In the genomic region with DNA sequence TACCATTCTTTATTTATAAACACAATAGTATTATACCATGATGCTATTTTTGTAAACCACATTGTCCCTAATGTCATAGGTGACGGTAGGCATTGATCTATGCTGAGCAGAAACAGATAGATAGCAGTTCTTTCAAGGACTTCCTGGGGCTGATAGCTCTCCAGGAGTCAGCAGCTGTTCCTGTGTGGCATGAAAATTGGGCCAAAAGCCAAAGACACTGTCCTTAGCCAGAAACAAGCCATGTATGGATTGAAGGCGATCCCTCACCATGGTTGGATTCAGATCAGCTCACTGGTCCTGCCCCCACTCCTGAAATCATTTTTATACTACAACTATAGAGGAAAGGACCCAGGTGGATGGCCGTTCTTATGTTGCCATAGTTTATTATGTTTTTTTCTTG, we compare ENCODE assay signal across 14 cellular contexts. TPM values are rescaled to one million over a fixed set of nuclear protein-coding genes. Genes with fewer than 3 reads are reported as not detected.
DNase-seq lines count a peak whose midpoint lies in the region; ATAC-seq and TF ChIP-seq lines count a peak whose summit lies in the region.
"Had no signal": no experiment of that assay in that cellular context is flagged by ENCODE, and none has a peak within 500 bp of the region (broad histone marks: within the 10 kb centered on the region; RNA-seq: fewer than 3 reads in every experiment).

No MANE protein-coding gene starts in this region.

- H3K36me3 ChIP-seq in MG63 (peaks cover 5% of the 10 kb centered on the region; the same call in 1 of the 2 replicates), Karpas-422 (ENCODE audit: insufficient read depth, low read length) (no peaks in the 10 kb centered on the region), MM.1S (replicated peaks; ENCODE audit: insufficient read depth, low read length) (no peaks in the 10 kb centered on the region)

- no peaks in the 10 kb centered on the region for H3F3A ChIP-seq in MM.1S (ENCODE audit: insufficient read depth, low read length)

- DNase-seq in DMS153 (lab: John Stamatoyannopoulos, UW) = peak; percentile 71
- DNase-seq in NCI-H2029 treated with DMSO at 0.1 percent for 48 hours (lab: John Stamatoyannopoulos, UW) = peak; percentile 82
- DNase-seq in SHP77 treated with DMSO at 0.1 percent for 48 hours (lab: John Stamatoyannopoulos, UW) = peak; percentile 66
- DNase-seq in mucosa of gallbladder (ENCODE audit: low spot score) = peak; percentile 42
- no peak for DNase-seq in MG63
- no peak for DNase-seq in Karpas-422
- no peak for DNase-seq in MM.1S
- DNase-seq: activated CD4-positive, alpha-beta T cell treated with anti-CD3 and anti-CD28 coated beads, Interleukin-2, amount 10 ng/mL, durations not matched to agents 7 days and 5 days; activated T-cell treated with anti-CD3 and anti-CD28 coated beads for 4 hours; effector CD4-positive, alpha-beta T cell; NCI-H1048; T1000 had no signal

- H2AFZ ChIP-seq in Karpas-422 (ENCODE audit: low read length) (no peak overlapping the region), MM.1S (ENCODE audit: low read length) (no peak overlapping the region)

- H3K9ac ChIP-seq in Karpas-422 (ENCODE audit: low read length) (no peak overlapping the region), MM.1S (ENCODE audit: low read length) (no peak overlapping the region)

- H3K9me3 ChIP-seq in MG63 (no peaks in the 10 kb centered on the region), Karpas-422 (ENCODE audit: low read length) (no peaks in the 10 kb centered on the region), MM.1S (replicated peaks; ENCODE audit: insufficient read depth, low read length) (no peaks in the 10 kb centered on the region)

- H3K27ac ChIP-seq in Karpas-422 (ENCODE audit: low read length) (no peak overlapping the region), MM.1S (ENCODE audit: low read length) (no peak overlapping the region)

- H3K4me3 ChIP-seq in MG63 = no peak overlapping the region
- no peak overlapping the region for H3K4me3 ChIP-seq in Karpas-422 (ENCODE audit: low read length)
- no peak overlapping the region for H3K4me3 ChIP-seq in MM.1S (ENCODE audit: low read length)

- TF ChIP-seq CTCF in MM.1S (IDR thresholded peaks at IDR 0.05; ENCODE audit: low read length) = no peak

- no peak overlapping the region for H3K4me2 ChIP-seq in Karpas-422 (ENCODE audit: low read depth, low read length, poor library complexity, severe bottlenecking)
- H3K4me2 ChIP-seq in MM.1S (ENCODE audit: low read depth, low read length) = no peak overlapping the region

- H3K9me2 ChIP-seq in Karpas-422 (replicated peaks; ENCODE audit: insufficient read depth, low read length) (no peaks in the 10 kb centered on the region), MM.1S (replicated peaks; ENCODE audit: insufficient read depth, low read length) (no peaks in the 10 kb centered on the region)

- H3K27me3 ChIP-seq in MG63 (no peaks in the 10 kb centered on the region), Karpas-422 (ENCODE audit: low read length) (no peaks in the 10 kb centered on the region), MM.1S (replicated peaks; ENCODE audit: insufficient read depth, low read length) (no peaks in the 10 kb centered on the region)

- no peaks in the 10 kb centered on the region for H3K79me2 ChIP-seq in Karpas-422 (ENCODE audit: low read length)
- H3K79me2 ChIP-seq in MM.1S (ENCODE audit: low read length) = no peaks in the 10 kb centered on the region

- H3K4me1 ChIP-seq in Karpas-422 (ENCODE audit: low read length) (no peaks in the 10 kb centered on the region), MM.1S (ENCODE audit: low read length) (no peaks in the 10 kb centered on the region)

- no peak for ATAC-seq in GM19452 (IDR thresholded peaks at IDR 0.05; ENCODE audit: unreplicated experiment)
- ATAC-seq: activated naive CD4-positive, alpha-beta T cell treated with anti-CD3 and anti-CD28 coated beads, Interleukin-2, amount 50 U/mL, for 72 hours had no signal

- H4K20me1 ChIP-seq in Karpas-422 (ENCODE audit: insufficient read depth, low read depth, low read length) (no peaks in the 10 kb centered on the region), MM.1S (ENCODE audit: insufficient read depth, low read length) (no peaks in the 10 kb centered on the region)

RNA-seq across cellular contexts. Expression of gene DDX60, which starts 53.6 kb away (rescaled TPM):
- 19.6 TPM for total RNA-seq in mucosa of gallbladder
- 7.7 and 11.1 TPM in 2 replicates for total RNA-seq in MG63 (2014; rRNA removed; shearing (Covaris generic); ENCODE audit: low replicate concordance)
- total RNA-seq in Karpas-422 (2014; rRNA removed; shearing (Covaris generic); ENCODE audit: low replicate concordance) = 4.2 and 9.2 TPM in 2 replicates

Comparison
In these comparisons a context has a peak if more than half of its experiments do, and no peak if none do; other contexts are left out.
1. DNase-seq: peak in DMS153 (single experiment), NCI-H2029 treated with DMSO at 0.1 percent for 48 hours (single experiment), SHP77 treated with DMSO at 0.1 percent for 48 hours (single experiment) and mucosa of gallbladder (single experiment); none in MG63 (single experiment), Karpas-422 (single experiment) and MM.1S (single experiment).